In genomic region chr7:134845461-134845860, GRCh38 we compare ENCODE assay signal across 9 cellular contexts.
DNase-seq lines count a peak whose midpoint lies in the region; ATAC-seq and TF ChIP-seq lines count a peak whose summit lies in the region.
"Had no signal": no experiment of that assay in that cellular context is flagged by ENCODE, and none has a peak within 500 bp of the region (broad histone marks: within the 10 kb centered on the region; RNA-seq: fewer than 3 reads in every experiment).

No MANE protein-coding gene starts in this region.

- ATAC-seq in GM18858 (IDR thresholded peaks at IDR 0.05; ENCODE audit: unreplicated experiment) = peak; percentile 66
- ATAC-seq in lower lobe of right lung = no peak
- ATAC-seq in GM19467 (IDR thresholded peaks at IDR 0.05; ENCODE audit: unreplicated experiment) = no peak

- no peaks in the 10 kb centered on the region for H3K4me1 ChIP-seq in Karpas-422 (ENCODE audit: low read length)
- peaks cover 57 to 100% (median 98%) of the 10 kb centered on the region in 4 donors for H3K4me1 ChIP-seq in esophagus muscularis mucosa
- H3K4me1 ChIP-seq in testis = peaks cover 8% of the 10 kb centered on the region
- peaks cover 12% of the 10 kb centered on the region for H3K4me1 ChIP-seq in lower lobe of right lung

- 94% methylated on average over 3 of the region's 3 CpGs for WGBS in esophagus muscularis mucosa
- 77 to 90% methylated on average over 3 of the region's 3 CpGs for WGBS in testis, 2 donors

- no peaks in the 10 kb centered on the region for H4K20me1 ChIP-seq in Karpas-422 (ENCODE audit: insufficient read depth, low read depth, low read length)

- H3K9ac ChIP-seq in Karpas-422 (ENCODE audit: low read length) = no peak overlapping the region

- TF ChIP-seq CTCF in AG04449 (IDR thresholded peaks at IDR 0.05; ENCODE audit: insufficient read depth, low read length, missing control alignments) (peak; percentile 4), esophagus muscularis mucosa (IDR thresholded peaks at IDR 0.05) (peak in 1 of 3 experiments; percentile 16), testis (IDR thresholded peaks at IDR 0.05) (no peak), lower lobe of right lung (IDR thresholded peaks at IDR 0.05) (no peak)

- no peaks in the 10 kb centered on the region for H3K9me3 ChIP-seq in Karpas-422 (ENCODE audit: low read length)
- no peaks in the 10 kb centered on the region for H3K9me3 ChIP-seq in esophagus muscularis mucosa
- no peaks in the 10 kb centered on the region for H3K9me3 ChIP-seq in testis
- H3K9me3 ChIP-seq in lower lobe of right lung = no peaks in the 10 kb centered on the region

- H3K27me3 Mint-ChIP-seq in activated T-helper 1 cell treated with anti-CD3 and anti-CD28 coated beads, Interleukin-12 subunit alpha, Interleukin-12 subunit beta, Interleukin-2, Interleukin-4 antibody, amounts not matched to agents 30 ng/mL and 10 ng/mL and 1 ng/mL, durations not matched to agents 14 hours and 24 hours and 36 hours (ENCODE audit: insufficient read depth) = no peaks in the 10 kb centered on the region

- intact Hi-C loops in esophagus muscularis mucosa (cut with DNase I) (no loop called here), testis (cut with DNase I; ENCODE audit: low total_unique reads) (no loop called here), lower lobe of right lung (cut with DNase I) (no loop called here)
- intact Hi-C loops in activated T-helper 1 cell treated with anti-CD3 and anti-CD28 coated beads, Interleukin-12 subunit alpha, Interleukin-12 subunit beta, Interleukin-2, Interleukin-4 antibody, amounts not matched to agents 30 ng/mL and 10 ng/mL and 1 ng/mL, durations not matched to agents 14 hours and 24 hours and 36 hours (cut with micrococcal nuclease) = no loop called here

- peaks cover 2% of the 10 kb centered on the region for H3K36me3 Mint-ChIP-seq in activated T-helper 1 cell treated with anti-CD3 and anti-CD28 coated beads, Interleukin-12 subunit alpha, Interleukin-12 subunit beta, Interleukin-2, Interleukin-4 antibody, amounts not matched to agents 30 ng/mL and 10 ng/mL and 1 ng/mL, durations not matched to agents 14 hours and 24 hours and 36 hours (ENCODE audit: low read depth)

- H3K9me2 ChIP-seq in Karpas-422 (replicated peaks; ENCODE audit: insufficient read depth, low read length) = no peaks in the 10 kb centered on the region

- no peak overlapping the region for H3K27ac ChIP-seq in Karpas-422 (ENCODE audit: low read length)
- peak overlapping the region; percentile 50 to 87 (median 82) for H3K27ac ChIP-seq in esophagus muscularis mucosa (replicated peaks in 1 of 4)
- H3K27ac ChIP-seq in testis = no peak overlapping the region
- H3K27ac ChIP-seq in lower lobe of right lung = no peak overlapping the region

- no peaks in the 10 kb centered on the region for H3K36me3 ChIP-seq in Karpas-422 (ENCODE audit: insufficient read depth, low read length)
- H3K36me3 ChIP-seq in esophagus muscularis mucosa = peaks cover 6 to 34% (median 25%) of the 10 kb centered on the region in 4 donors
- no peaks in the 10 kb centered on the region for H3K36me3 ChIP-seq in testis (ENCODE audit: low read depth, missing control alignments)
- H3K36me3 ChIP-seq in lower lobe of right lung = peaks cover 13% of the 10 kb centered on the region

- no peak for TF ChIP-seq POLR2A in esophagus muscularis mucosa (IDR thresholded peaks at IDR 0.05; ENCODE audit: low read depth)
- TF ChIP-seq POLR2A in testis (IDR thresholded peaks at IDR 0.05) = no peak

- H2AFZ ChIP-seq in Karpas-422 (ENCODE audit: low read length) = no peak overlapping the region

- no peak overlapping the region for H3K4me3 Mint-ChIP-seq in activated T-helper 1 cell treated with anti-CD3 and anti-CD28 coated beads, Interleukin-12 subunit alpha, Interleukin-12 subunit beta, Interleukin-2, Interleukin-4 antibody, amounts not matched to agents 30 ng/mL and 10 ng/mL and 1 ng/mL, durations not matched to agents 14 hours and 24 hours and 36 hours

- H3K27me3 ChIP-seq in Karpas-422 (ENCODE audit: low read length) (no peaks in the 10 kb centered on the region), esophagus muscularis mucosa (no peaks in the 10 kb centered on the region), testis (no peaks in the 10 kb centered on the region), lower lobe of right lung (ENCODE audit: low read depth) (no peaks in the 10 kb centered on the region)

- H3K4me1 Mint-ChIP-seq in activated T-helper 1 cell treated with anti-CD3 and anti-CD28 coated beads, Interleukin-12 subunit alpha, Interleukin-12 subunit beta, Interleukin-2, Interleukin-4 antibody, amounts not matched to agents 30 ng/mL and 10 ng/mL and 1 ng/mL, durations not matched to agents 14 hours and 24 hours and 36 hours (ENCODE audit: low read depth) = peaks cover 15% of the 10 kb centered on the region

- CTCF ChIA-PET in AG04449 (lab: Yijun Ruan, JAX) = no interaction called here

- no peak overlapping the region for H3K27ac Mint-ChIP-seq in activated T-helper 1 cell treated with anti-CD3 and anti-CD28 coated beads, Interleukin-12 subunit alpha, Interleukin-12 subunit beta, Interleukin-2, Interleukin-4 antibody, amounts not matched to agents 30 ng/mL and 10 ng/mL and 1 ng/mL, durations not matched to agents 14 hours and 24 hours and 36 hours

- H3K9me3 Mint-ChIP-seq in activated T-helper 1 cell treated with anti-CD3 and anti-CD28 coated beads, Interleukin-12 subunit alpha, Interleukin-12 subunit beta, Interleukin-2, Interleukin-4 antibody, amounts not matched to agents 30 ng/mL and 10 ng/mL and 1 ng/mL, durations not matched to agents 14 hours and 24 hours and 36 hours = no peaks in the 10 kb centered on the region

- no peak for TF ChIP-seq EP300 in esophagus muscularis mucosa (IDR thresholded peaks at IDR 0.05)

- H3K79me2 ChIP-seq in Karpas-422 (ENCODE audit: low read length) = no peaks in the 10 kb centered on the region

- no peak overlapping the region for H3K4me3 ChIP-seq in AG04449 (ENCODE audit: low read depth, low read length)
- no peak overlapping the region for H3K4me3 ChIP-seq in Karpas-422 (ENCODE audit: low read length)
- H3K4me3 ChIP-seq in esophagus muscularis mucosa = no peak overlapping the region
- no peak overlapping the region for H3K4me3 ChIP-seq in testis
- H3K4me3 ChIP-seq in lower lobe of right lung = no peak overlapping the region

- DNase-seq in AG04449 (ENCODE audit: low read depth, low spot score) (no peak), Karpas-422 (peak; percentile 53), esophagus muscularis mucosa (ENCODE audit: extremely low spot score) (no peak), testis (no peak), lower lobe of right lung (no peak)
- DNase-seq in activated T-helper 1 cell treated with anti-CD3 and anti-CD28 coated beads, Interleukin-12 subunit alpha, Interleukin-12 subunit beta, Interleukin-2, Interleukin-4 antibody, amounts not matched to agents 30 ng/mL and 10 ng/mL and 1 ng/mL, durations not matched to agents 14 hours and 24 hours and 36 hours (ENCODE audit: low spot score) = no peak
- DNase-seq: effector CD4-positive, alpha-beta T cell had no signal

- H3K4me2 ChIP-seq in Karpas-422 (ENCODE audit: low read depth, low read length, poor library complexity, severe bottlenecking) = no peak overlapping the region

- POLR2A ChIA-PET in AG04449 (lab: Yijun Ruan, JAX) = no interaction called here

Comparison
In these comparisons a context has a peak if more than half of its experiments do, and no peak if none do; other contexts are left out.
1. H3K27ac ChIP-seq: peak in esophagus muscularis mucosa (4 of 4); none in Karpas-422 (single experiment), testis (0 of 2) and lower lobe of right lung (single experiment).